In genomic region chr10:122461367-122461728, GRCh38 we compare ENCODE assay signal across 9 cellular contexts. TPM values are rescaled to one million over a fixed set of nuclear protein-coding genes. Genes with fewer than 3 reads are reported as not detected.
DNase-seq lines count a peak whose midpoint lies in the region; ATAC-seq and TF ChIP-seq lines count a peak whose summit lies in the region.
"Had no signal": no experiment of that assay in that cellular context is flagged by ENCODE, and none has a peak within 500 bp of the region (broad histone marks: within the 10 kb centered on the region; RNA-seq: fewer than 3 reads in every experiment).

Gene HTRA1, plus strand, starts transcription at chr10:122461553. Its CDS starts 100 bp downstream, at chr10:122461653.

- ATAC-seq in upper lobe of left lung (ENCODE audit: low FRiP score in 2 of 2) (peak in 1 of 2 donors; percentile 75), HG03520 (IDR thresholded peaks at IDR 0.05; ENCODE audit: unreplicated experiment) (no peak)

- H3K9me3 ChIP-seq in WERI-Rb-1 (ENCODE audit: severe bottlenecking) (no peaks in the 10 kb centered on the region), mucosa of stomach (ENCODE audit: control insufficient read depth, low read length) (no peaks in the 10 kb centered on the region), upper lobe of left lung (no peaks in the 10 kb centered on the region)

- H3K36me3 ChIP-seq in WERI-Rb-1 (no peaks in the 10 kb centered on the region), mucosa of stomach (ENCODE audit: control insufficient read depth, insufficient read depth, low read length) (no peaks in the 10 kb centered on the region), upper lobe of left lung (no peaks in the 10 kb centered on the region)

- peak; percentile 9 for DNase-seq in NCI-H2227 (lab: John Stamatoyannopoulos, UW; ENCODE audit: unreplicated experiment)
- no peak for DNase-seq in NCI-H2227 treated with DMSO at 0.1 percent for 48 hours (lab: John Stamatoyannopoulos, UW)
- DNase-seq in WERI-Rb-1: peak; percentile 65
- peak; percentile 78 for DNase-seq in fibroblast of mammary gland (ENCODE audit: low read depth)
- peak; percentile 71 to 95 for DNase-seq in upper lobe of left lung
- no peak for DNase-seq in GOT3 (lab: John Stamatoyannopoulos, UW)

- 1% methylated on average over 30 of the region's 56 CpGs; no CpG with 5 or more reads in 1 of the 2 donors for WGBS in upper lobe of left lung, 2 donors

- TF ChIP-seq EP300 in upper lobe of left lung (IDR thresholded peaks at IDR 0.05): no peak

- no peaks in the 10 kb centered on the region for H3K27me3 ChIP-seq in WERI-Rb-1 (ENCODE audit: insufficient read depth, low read depth, severe bottlenecking)
- H3K27me3 ChIP-seq in mucosa of stomach (ENCODE audit: control insufficient read depth, insufficient read depth, low read length): peaks cover 49% of the 10 kb centered on the region
- H3K27me3 ChIP-seq in upper lobe of left lung: peaks cover 0 to 18% (median 0%) of the 10 kb centered on the region in 4 donors

- H3K27ac ChIP-seq in WERI-Rb-1: no peak within 1 kb of the TSS
- H3K27ac ChIP-seq in upper lobe of left lung: peak within 1 kb of the TSS; percentile 35 to 74 (median 68)
- H3K27ac ChIP-seq: C4-2B had no signal

- no peak for TF ChIP-seq POLR2A in upper lobe of left lung (IDR thresholded peaks at IDR 0.05)

- TF ChIP-seq CTCF in WERI-Rb-1 (IDR thresholded peaks at IDR 0.05; ENCODE audit: low read depth, low read length) (no peak), fibroblast of mammary gland (conservative IDR thresholded peaks at IDR 0.05; ENCODE audit: control insufficient read depth, insufficient read depth, low read depth, low read length) (no peak), upper lobe of left lung (IDR thresholded peaks at IDR 0.05) (no peak)

- H3K4me1 ChIP-seq in mucosa of stomach (ENCODE audit: control insufficient read depth, insufficient read depth, low read length): peaks cover 15% of the 10 kb centered on the region
- peaks cover 13 to 39% (median 21%) of the 10 kb centered on the region in 4 donors for H3K4me1 ChIP-seq in upper lobe of left lung

- H3K4me3 ChIP-seq in WERI-Rb-1 (ENCODE audit: low read depth, low read length) (peak within 1 kb of the TSS; percentile 43), fibroblast of mammary gland (ENCODE audit: control insufficient read depth, low read depth, low read length) (peak within 1 kb of the TSS; percentile 94), mucosa of stomach (ENCODE audit: low read length) (peak within 1 kb of the TSS; percentile 38), upper lobe of left lung (peak within 1 kb of the TSS; percentile 52 to 88 (median 72))

- peak within 1 kb of the TSS; percentile 26 for H3K9ac ChIP-seq in mucosa of stomach (ENCODE audit: low read length)

RNA-seq across cellular contexts. Expression of gene HTRA1, which starts in this region (rescaled TPM):
- 10 to 100 TPM; 20.7 to 72.8 (median 36.2) TPM for total RNA-seq in upper lobe of left lung

Comparison
In these comparisons a context has a peak if more than half of its experiments do, and no peak if none do; other contexts are left out.
1. DNase-seq: peak in NCI-H2227 (single experiment), WERI-Rb-1 (single experiment), fibroblast of mammary gland (single experiment) and upper lobe of left lung (2 of 2); none in NCI-H2227 treated with DMSO at 0.1 percent for 48 hours (single experiment) and GOT3 (single experiment).
2. H3K4me3 ChIP-seq: peak in every context shown above with its lines; median percentile 94 in fibroblast of mammary gland; 72 in upper lobe of left lung; 43 in WERI-Rb-1; 38 in mucosa of stomach.